20 cellular contexts compared by ENCODE assay signal in the genomic region with DNA sequence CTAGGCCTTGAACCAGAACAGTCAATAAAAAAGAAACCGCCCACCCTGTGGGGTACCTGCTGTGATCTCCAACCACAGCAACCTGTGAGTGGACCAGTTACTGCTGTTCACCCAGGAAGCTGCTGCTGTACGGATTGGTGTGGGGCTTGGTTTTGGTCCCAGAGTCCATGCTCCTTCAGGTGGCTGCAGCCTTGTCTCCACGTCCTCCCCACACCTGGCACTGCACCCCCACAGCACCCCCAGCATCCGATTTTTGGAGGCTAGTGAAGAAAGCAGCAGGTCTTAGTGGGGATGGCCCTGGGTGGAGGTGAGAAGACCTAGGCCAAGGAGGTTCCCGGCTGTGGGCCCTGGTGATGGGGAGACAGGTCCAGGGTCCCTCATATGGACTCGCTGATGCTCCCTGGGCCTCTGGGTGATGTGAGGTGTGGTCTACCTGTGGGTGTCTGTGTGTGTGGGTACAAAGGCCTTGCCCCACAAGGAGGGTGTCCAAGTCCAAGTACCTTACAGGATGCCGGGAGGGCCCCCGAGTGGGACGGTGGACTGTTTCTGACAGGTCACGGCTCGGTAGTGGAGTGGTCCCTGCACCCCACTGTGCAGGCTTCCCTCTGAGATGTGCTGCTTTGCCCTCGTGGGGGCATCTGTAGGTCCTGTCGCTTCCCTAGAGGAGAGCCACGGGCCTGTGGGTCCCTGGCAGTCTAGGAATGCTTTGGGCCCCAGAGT.
"Had no signal": no experiment of that assay in that cellular context is flagged by ENCODE, and none has a peak within 500 bp of the region (broad histone marks: within the 10 kb centered on the region; RNA-seq: fewer than 3 reads in every experiment).

No MANE protein-coding gene starts in this region.

- H3K27me3 ChIP-seq: adrenal gland, neural progenitor cell, ovary, tibial artery, uterus had no signal

- DNase-seq: activated CD8-positive, alpha-beta memory T cell treated with anti-CD3 and anti-CD28 coated beads for 24 hours; activated CD8-positive, alpha-beta memory T cell treated with anti-CD3 and anti-CD28 coated beads, Interleukin-2, amount 50 U/mL, for 48 hours; activated gamma-delta T cell; adrenal gland; foreskin fibroblast; hippocampal formation; naive B cell; SK-N-SH; stimulated activated CD4-positive, alpha-beta T cell treated with anti-CD3 and anti-CD28 coated beads, Interleukin-12 subunit alpha, Interleukin-12 subunit beta, amount 100 ng/mL, for 4 hours; stimulated activated CD4-positive, alpha-beta T cell treated with anti-CD3 and anti-CD28 coated beads, Interleukin-1b, Interleukin-23, amount 100 ng/mL, for 48 hours; stimulated activated CD8-positive, alpha-beta memory T cell treated with anti-CD3 and anti-CD28 coated beads, Interleukin-4, amount 100 ng/mL, for 48 hours; stimulated activated naive CD8-positive, alpha-beta T cell treated with anti-CD3 and anti-CD28 coated beads, Interleukin-15, Interleukin-2, amounts not matched to agents 100 U/mL and 50 U/mL, for 24 hours; substantia nigra; T-helper 1 cell; uterus had no signal

- H3K27ac ChIP-seq: adrenal gland, neural progenitor cell, ovary, tibial artery, uterus had no signal

- ATAC-seq: activated CD4-positive, CD25-positive, alpha-beta regulatory T cell treated with anti-CD3 and anti-CD28 coated beads, Interleukin-2, amount 50 U/mL, for 24 hours; activated naive CD4-positive, alpha-beta T cell treated with anti-CD3 and anti-CD28 coated beads, Interleukin-2, amount 50 U/mL, for 72 hours had no signal

- H3K4me1 ChIP-seq: adrenal gland, tibial artery, uterus had no signal

- H2AFZ ChIP-seq: neural progenitor cell had no signal

- H3K9ac ChIP-seq: SK-N-SH had no signal

- H3K9me3 ChIP-seq: adrenal gland, ovary, SK-N-SH, tibial artery, uterus had no signal

- H3K4me3 ChIP-seq: adrenal gland, neural progenitor cell, ovary, tibial artery, uterus had no signal

- H3K4me2 ChIP-seq: neural progenitor cell, SK-N-SH had no signal

- H3K36me3 ChIP-seq: adrenal gland, neural progenitor cell, ovary, tibial artery, uterus had no signal
